Comparison of ENCODE assay signal across 14 cellular contexts in the genomic region with DNA sequence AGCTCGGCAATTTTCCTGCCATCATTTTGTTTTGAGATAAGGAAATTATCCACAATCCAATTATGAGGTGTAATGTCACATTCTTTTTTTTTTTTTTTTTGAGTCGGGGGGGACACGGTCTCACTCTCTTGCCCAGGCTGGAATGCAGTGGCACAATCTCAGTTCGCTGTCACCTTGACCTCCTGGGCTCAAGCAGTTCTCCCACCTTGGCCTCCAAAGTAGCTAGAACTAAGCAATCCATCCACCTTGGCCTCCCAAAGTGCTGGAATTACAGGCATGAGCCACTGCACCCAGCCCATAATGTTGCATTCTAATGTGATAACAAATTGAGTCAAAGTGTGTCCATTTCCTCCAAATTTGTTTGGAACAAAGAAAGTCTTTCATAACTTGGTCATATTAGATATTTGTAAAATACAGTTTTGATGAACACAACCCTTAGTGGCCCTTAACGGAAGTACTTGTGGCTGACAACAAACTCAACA.
DNase-seq lines count a peak whose midpoint lies in the region; ATAC-seq and TF ChIP-seq lines count a peak whose summit lies in the region.
"Had no signal": no experiment of that assay in that cellular context is flagged by ENCODE, and none has a peak within 500 bp of the region (broad histone marks: within the 10 kb centered on the region; RNA-seq: fewer than 3 reads in every experiment).

No MANE protein-coding gene starts in this region.

- H3K4ac ChIP-seq in mesenchymal stem cell (ENCODE audit: low read depth in 1 of 2, low read length in 2 of 2): peak overlapping the region in 1 of 2 experiments; percentile 55

- H3K27me3 ChIP-seq in adrenal gland (peaks cover 5% of the 10 kb centered on the region), mesenchymal stem cell (ENCODE audit: control insufficient read depth in 1 of 2, insufficient read depth in 1 of 2, low read length in 2 of 2) (peaks cover 28 to 43% of the 10 kb centered on the region in 2 experiments), transverse colon (peaks cover 18% of the 10 kb centered on the region)

- H3K9me3 ChIP-seq in adrenal gland (replicated peaks in 1 of 3) (no peaks in the 10 kb centered on the region), mesenchymal stem cell (ENCODE audit: control insufficient read depth, low read length) (no peaks in the 10 kb centered on the region), transverse colon (no peaks in the 10 kb centered on the region)
- H3K9me3 ChIP-seq: BE2C had no signal

- CTCF ChIA-PET in activated CD4-positive, alpha-beta T cell treated with anti-CD3 and anti-CD28 coated beads, Interleukin-2, amount 10 ng/mL, durations not matched to agents 7 days and 5 days (lab: Charles Lee): interaction anchor here (1.0 kb wide), 1 partner anchor 17 kb away, joined by 5 read pairs; no protein-coding TSS in a partner anchor
- CTCF ChIA-PET in activated CD8-positive, alpha-beta T cell treated with anti-CD3 and anti-CD28 coated beads, Interleukin-2, amount 10 ng/mL, durations not matched to agents 7 days and 5 days (lab: Charles Lee): no interaction called here

- H2AK5ac ChIP-seq in mesenchymal stem cell (ENCODE audit: low read length, severe bottlenecking): no peak overlapping the region

- H2BK120ac ChIP-seq in mesenchymal stem cell (ENCODE audit: low read depth, low read length): no peak overlapping the region

- peaks cover 0 to 7% of the 10 kb centered on the region in 2 donors for H3K4me1 ChIP-seq in adrenal gland (replicated peaks in 1 of 2)
- peaks cover 22% of the 10 kb centered on the region for H3K4me1 ChIP-seq in mesenchymal stem cell (ENCODE audit: control insufficient read depth, insufficient read depth, low read depth, low read length)
- H3K4me1 ChIP-seq in transverse colon: peaks cover 0 to 32% (median 22%) of the 10 kb centered on the region in 4 donors
- H3K4me1 ChIP-seq: BE2C had no signal

- H3K14ac ChIP-seq in mesenchymal stem cell (ENCODE audit: low read length in 2 of 2): no peak overlapping the region

- intact Hi-C loops in adrenal gland (cut with DNase I): no loop called here
- intact Hi-C loops in Right ventricle myocardium inferior (cut with DNase I): loop anchor here (5.0 kb wide), 1 partner anchor 70 kb away; no protein-coding TSS in a partner anchor
- intact Hi-C loops in transverse colon (cut with DNase I; ENCODE audit: low total_unique reads): no loop called here

- peaks cover 58% of the 10 kb centered on the region for H3K27me3 Mint-ChIP-seq in activated CD4-positive, alpha-beta T cell treated with anti-CD3 and anti-CD28 coated beads, Interleukin-2, amount 10 ng/mL, durations not matched to agents 7 days and 5 days
- H3K27me3 Mint-ChIP-seq in activated CD8-positive, alpha-beta T cell treated with anti-CD3 and anti-CD28 coated beads, Interleukin-2, amount 10 ng/mL, durations not matched to agents 7 days and 5 days (ENCODE audit: low read depth): peaks cover 53% of the 10 kb centered on the region

- no peak overlapping the region for H3K4me3 Mint-ChIP-seq in activated CD4-positive, alpha-beta T cell treated with anti-CD3 and anti-CD28 coated beads, Interleukin-2, amount 10 ng/mL, durations not matched to agents 7 days and 5 days
- H3K4me3 Mint-ChIP-seq in activated CD8-positive, alpha-beta T cell treated with anti-CD3 and anti-CD28 coated beads, Interleukin-2, amount 10 ng/mL, durations not matched to agents 7 days and 5 days: no peak overlapping the region
- H3K4me3 Mint-ChIP-seq: stimulated activated naive B cell treated with anti-CD40 and anti-IgM and Interleukin-4, amounts not matched to agents 10 μg/mL and 1 μg/mL and 100 μg/mL, for 72 hours had no signal

- H2BK5ac ChIP-seq in mesenchymal stem cell (ENCODE audit: low read depth, low read length, poor library complexity, severe bottlenecking): no peak overlapping the region

- H3K4me3 ChIP-seq in adrenal gland (no peak overlapping the region), mesenchymal stem cell (ENCODE audit: insufficient read depth in 1 of 2, low read depth in 1 of 2, low read length in 2 of 2) (no peak overlapping the region), transverse colon (no peak overlapping the region)
- H3K4me3 ChIP-seq: smooth muscle cell had no signal

- H3K4me1 Mint-ChIP-seq in activated CD4-positive, alpha-beta T cell treated with anti-CD3 and anti-CD28 coated beads, Interleukin-2, amount 10 ng/mL, durations not matched to agents 7 days and 5 days: no peaks in the 10 kb centered on the region
- H3K4me1 Mint-ChIP-seq in activated CD8-positive, alpha-beta T cell treated with anti-CD3 and anti-CD28 coated beads, Interleukin-2, amount 10 ng/mL, durations not matched to agents 7 days and 5 days (ENCODE audit: low read depth): no peaks in the 10 kb centered on the region

- peak overlapping the region; percentile 96 to 99 for H2BK12ac ChIP-seq in mesenchymal stem cell (ENCODE audit: low read length in 2 of 2)

- H3K23ac ChIP-seq in mesenchymal stem cell (ENCODE audit: low read length in 2 of 2): no peak overlapping the region

- H3K27ac Mint-ChIP-seq in activated CD4-positive, alpha-beta T cell treated with anti-CD3 and anti-CD28 coated beads, Interleukin-2, amount 10 ng/mL, durations not matched to agents 7 days and 5 days: no peak overlapping the region
- H3K27ac Mint-ChIP-seq in activated CD8-positive, alpha-beta T cell treated with anti-CD3 and anti-CD28 coated beads, Interleukin-2, amount 10 ng/mL, durations not matched to agents 7 days and 5 days: no peak overlapping the region
- H3K27ac Mint-ChIP-seq: stimulated activated naive B cell treated with anti-CD40 and anti-IgM and Interleukin-4, amounts not matched to agents 10 μg/mL and 1 μg/mL and 100 μg/mL, for 72 hours had no signal

- no peak for TF ChIP-seq POLR2A in adrenal gland (IDR thresholded peaks at IDR 0.05)
- TF ChIP-seq POLR2A in transverse colon (IDR thresholded peaks at IDR 0.05): no peak

- H3K79me1 ChIP-seq in mesenchymal stem cell (replicated peaks; ENCODE audit: low read length, poor library complexity, severe bottlenecking): no peaks in the 10 kb centered on the region

- H3K36me3 ChIP-seq in adrenal gland (replicated peaks in 1 of 2) (no peaks in the 10 kb centered on the region), mesenchymal stem cell (ENCODE audit: control insufficient read depth in 1 of 2, insufficient read depth in 2 of 2, low read depth in 1 of 2, low read length in 2 of 2) (no peaks in the 10 kb centered on the region), transverse colon (no peaks in the 10 kb centered on the region)
- H3K36me3 ChIP-seq: BE2C had no signal

- H3K9ac ChIP-seq in mesenchymal stem cell (ENCODE audit: low read length): no peak overlapping the region

- 51 to 77% (median 62%) methylated on average over 5 of the region's 5 CpGs for WGBS in adrenal gland, 4 donors
- WGBS in mesenchymal stem cell: 78% methylated on average over 4 of the region's 5 CpGs
- 43 to 66% methylated on average over 2 to 5 of the region's 5 CpGs for WGBS in transverse colon (ENCODE audit: low coverage in 1 of 2), 2 donors

- no peak overlapping the region for H3K4me2 ChIP-seq in mesenchymal stem cell (ENCODE audit: low read length, poor library complexity, severe bottlenecking)

- no peak overlapping the region for H2BK15ac ChIP-seq in mesenchymal stem cell (ENCODE audit: low read depth, poor library complexity, severe bottlenecking)

- TF ChIP-seq CTCF in adrenal gland (IDR thresholded peaks at IDR 0.05) (no peak), transverse colon (IDR thresholded peaks at IDR 0.05) (no peak)

- DNase-seq in adrenal gland: no peak
- no peak for DNase-seq in Right ventricle myocardium inferior (ENCODE audit: missing footprints)
- DNase-seq in mesenchymal stem cell: no peak
- DNase-seq in transverse colon: no peak
- DNase-seq in activated CD4-positive, alpha-beta T cell treated with anti-CD3 and anti-CD28 coated beads, Interleukin-2, amount 10 ng/mL, durations not matched to agents 7 days and 5 days: no peak
- no peak for DNase-seq in activated CD8-positive, alpha-beta T cell treated with anti-CD3 and anti-CD28 coated beads, Interleukin-2, amount 10 ng/mL, durations not matched to agents 7 days and 5 days
- DNase-seq: activated naive CD4-positive, alpha-beta T cell; BE2C; SIG-M5; stimulated activated naive B cell treated with anti-CD40 and anti-IgM and Interleukin-4, amounts not matched to agents 10 μg/mL and 1 μg/mL and 100 μg/mL, for 72 hours had no signal

- peaks cover 5% of the 10 kb centered on the region for H3K9me3 Mint-ChIP-seq in activated CD4-positive, alpha-beta T cell treated with anti-CD3 and anti-CD28 coated beads, Interleukin-2, amount 10 ng/mL, durations not matched to agents 7 days and 5 days
- H3K9me3 Mint-ChIP-seq in activated CD8-positive, alpha-beta T cell treated with anti-CD3 and anti-CD28 coated beads, Interleukin-2, amount 10 ng/mL, durations not matched to agents 7 days and 5 days (ENCODE audit: insufficient read depth): no peaks in the 10 kb centered on the region

- POLR2A ChIA-PET in activated CD4-positive, alpha-beta T cell treated with anti-CD3 and anti-CD28 coated beads, Interleukin-2, amount 10 ng/mL, durations not matched to agents 7 days and 5 days (lab: Charles Lee): no interaction called here
- POLR2A ChIA-PET in activated CD8-positive, alpha-beta T cell treated with anti-CD3 and anti-CD28 coated beads, Interleukin-2, amount 10 ng/mL, durations not matched to agents 7 days and 5 days (lab: Charles Lee): no interaction called here

- H3K18ac ChIP-seq in mesenchymal stem cell (ENCODE audit: low read depth in 1 of 2, low read length in 2 of 2): peak overlapping the region; percentile 64 to 69

- TF ChIP-seq EP300 in transverse colon (IDR thresholded peaks at IDR 0.05; ENCODE audit: low read depth): no peak

- no peak overlapping the region for H4K8ac ChIP-seq in mesenchymal stem cell (ENCODE audit: low read length)

- no peaks in the 10 kb centered on the region for H3K36me3 Mint-ChIP-seq in activated CD4-positive, alpha-beta T cell treated with anti-CD3 and anti-CD28 coated beads, Interleukin-2, amount 10 ng/mL, durations not matched to agents 7 days and 5 days (ENCODE audit: low read depth)
- no peaks in the 10 kb centered on the region for H3K36me3 Mint-ChIP-seq in activated CD8-positive, alpha-beta T cell treated with anti-CD3 and anti-CD28 coated beads, Interleukin-2, amount 10 ng/mL, durations not matched to agents 7 days and 5 days (ENCODE audit: low read depth)
- H3K36me3 Mint-ChIP-seq: stimulated activated naive B cell treated with anti-CD40 and anti-IgM and Interleukin-4, amounts not matched to agents 10 μg/mL and 1 μg/mL and 100 μg/mL, for 72 hours had no signal

- in situ Hi-C loops in transverse colon (cut with MboI; ENCODE audit: low pct_ligation_motif_present in 1 of 4, low pct_unique_long_range_greater_than_20kb in 1 of 4, low sequenced_read_pairs in 3 of 4): no loop called here

- ATAC-seq in Right ventricle myocardium inferior (peak; percentile 20), HG02938 (IDR thresholded peaks at IDR 0.05; ENCODE audit: unreplicated experiment) (no peak), GM18502 (IDR thresholded peaks at IDR 0.05; ENCODE audit: poor library complexity, unreplicated experiment) (no peak)
- no peak for ATAC-seq in activated CD8-positive, alpha-beta T cell treated with anti-CD3 and anti-CD28 coated beads, Interleukin-2, amount 10 ng/mL, durations not matched to agents 7 days and 5 days
- ATAC-seq: activated CD4-positive, CD25-positive, alpha-beta regulatory T cell treated with anti-CD3 and anti-CD28 coated beads, Interleukin-2, amount 50 U/mL, for 24 hours; stimulated activated naive B cell treated with anti-CD40 and anti-IgM and Interleukin-4, amounts not matched to agents 10 μg/mL and 1 μg/mL and 100 μg/mL, for 72 hours had no signal

- peak overlapping the region; percentile 94 for H4K91ac ChIP-seq in mesenchymal stem cell (ENCODE audit: low read length)

- H2AFZ ChIP-seq in mesenchymal stem cell (ENCODE audit: low read depth, low read length): no peak overlapping the region

- H3K27ac ChIP-seq in adrenal gland (peak overlapping the region in 3 of 5 donors; percentile 31 to 72 (median 62)), mesenchymal stem cell (ENCODE audit: low read length, poor library complexity, severe bottlenecking) (no peak overlapping the region), transverse colon (peak overlapping the region in 3 of 4 donors; percentile 23 to 45 (median 41))
